13 cellular contexts compared by ENCODE assay signal in the genomic region with DNA sequence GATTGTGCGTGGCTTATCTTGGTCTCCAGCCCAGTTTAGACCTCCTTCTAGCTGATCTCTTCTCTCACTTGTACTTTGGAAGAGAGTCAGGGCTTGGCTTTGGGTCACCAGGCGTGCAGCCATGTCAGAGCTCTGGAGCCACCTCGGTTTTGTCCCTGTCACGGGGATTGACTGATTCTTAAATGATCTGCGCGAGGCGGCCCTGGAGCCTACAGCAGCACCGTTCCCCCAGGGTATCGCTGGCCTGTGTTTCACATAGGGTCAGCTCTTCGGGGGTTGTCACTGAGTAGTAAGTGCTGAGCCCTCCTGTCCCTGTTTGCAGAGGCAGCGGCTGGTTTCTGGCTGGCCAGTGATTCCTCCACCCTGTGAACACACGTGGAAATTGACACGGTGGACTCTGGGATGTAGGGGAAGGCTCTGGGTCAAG.
DNase-seq lines count a peak whose midpoint lies in the region; ATAC-seq and TF ChIP-seq lines count a peak whose summit lies in the region.
"Had no signal": no experiment of that assay in that cellular context is flagged by ENCODE, and none has a peak within 500 bp of the region (broad histone marks: within the 10 kb centered on the region; RNA-seq: fewer than 3 reads in every experiment).

No MANE protein-coding gene starts in this region.

- H3K4me2 ChIP-seq in BLaER1 treated with 17β-estradiol and CSF1 and Interleukin-3, amounts not matched to agents 10 nM and 100 nM: peak overlapping the region in 6 of 11 experiments; percentile 26 to 66 (median 60); a peak in 12 of 22 replicates
- H3K4me2 ChIP-seq in DOHH2 (ENCODE audit: low read length): peak overlapping the region; percentile 99

- H3K27ac Mint-ChIP-seq in activated naive CD8-positive, alpha-beta T cell: peak overlapping the region; percentile 94
- peak overlapping the region in 2 of 3 experiments; percentile 17 to 61 for H3K27ac Mint-ChIP-seq in nephron

- TF ChIP-seq CTCF in DOHH2 (IDR thresholded peaks at IDR 0.05; ENCODE audit: low read depth, low read length, poor library complexity, severe bottlenecking): no peak
- no peak for TF ChIP-seq CTCF in nephron (IDR thresholded peaks at IDR 0.05; ENCODE audit: unreplicated experiment in 3 of 3)
- TF ChIP-seq CTCF in GM10266 (IDR thresholded peaks at IDR 0.05; ENCODE audit: control insufficient read depth, insufficient read depth, low read depth, missing control alignments): no peak

- no peaks in the 10 kb centered on the region for H3K9me3 Mint-ChIP-seq in activated naive CD8-positive, alpha-beta T cell (ENCODE audit: low read depth)
- H3K9me3 Mint-ChIP-seq in nephron: no peaks in the 10 kb centered on the region

- H3K4me1 ChIP-seq in BLaER1 treated with 17β-estradiol and CSF1 and Interleukin-3, amounts not matched to agents 10 nM and 100 nM: peaks cover 19 to 39% (median 31%) of the 10 kb centered on the region in 10 experiments
- H3K4me1 ChIP-seq in DOHH2 (ENCODE audit: control insufficient read depth, low read length): peaks cover 77% of the 10 kb centered on the region
- H3K4me1 ChIP-seq: foreskin keratinocyte had no signal

- DNase-seq in GM10266 (ENCODE audit: extremely low spot score): no peak
- no peak for DNase-seq in middle frontal gyrus (ENCODE audit: extremely low spot score, low spot score)
- DNase-seq: foreskin keratinocyte, HCEC 1CT, MM.1S, SW 1271 had no signal

- peaks cover 6% of the 10 kb centered on the region for H3K36me3 Mint-ChIP-seq in activated naive CD8-positive, alpha-beta T cell
- peaks cover 10% of the 10 kb centered on the region for H3K36me3 Mint-ChIP-seq in nephron (ENCODE audit: low read depth)

- H4K20me1 ChIP-seq in BLaER1 treated with 17β-estradiol and CSF1 and Interleukin-3, amounts not matched to agents 10 nM and 100 nM: peaks cover 0 to 91% (median 67%) of the 10 kb centered on the region in 11 experiments; a peak in 19 of 22 replicates
- no peaks in the 10 kb centered on the region for H4K20me1 ChIP-seq in DOHH2 (ENCODE audit: control insufficient read depth, insufficient read depth, low read depth, low read length)

- H3K4me3 ChIP-seq in BLaER1 treated with 17β-estradiol and CSF1 and Interleukin-3, amounts not matched to agents 10 nM and 100 nM: no peak overlapping the region
- H3K4me3 ChIP-seq in DOHH2 (ENCODE audit: low read length): peak overlapping the region; percentile 78
- H3K4me3 ChIP-seq: suprapubic skin had no signal

- no peak for ATAC-seq in HG02571 (IDR thresholded peaks at IDR 0.05; ENCODE audit: unreplicated experiment)
- ATAC-seq in GM19351 (IDR thresholded peaks at IDR 0.05; ENCODE audit: unreplicated experiment): no peak
- ATAC-seq: foreskin keratinocyte had no signal

- peaks cover 77% of the 10 kb centered on the region for H3K4me1 Mint-ChIP-seq in activated naive CD8-positive, alpha-beta T cell (ENCODE audit: low read depth)
- peaks cover 54% of the 10 kb centered on the region for H3K4me1 Mint-ChIP-seq in nephron

- H3K27me3 Mint-ChIP-seq in activated naive CD8-positive, alpha-beta T cell: no peaks in the 10 kb centered on the region
- peaks cover 3% of the 10 kb centered on the region for H3K27me3 Mint-ChIP-seq in nephron (ENCODE audit: low read depth)

- peaks cover 24% of the 10 kb centered on the region for H3F3A ChIP-seq in DOHH2 (ENCODE audit: control insufficient read depth, insufficient read depth)

- no peaks in the 10 kb centered on the region for H3K27me3 ChIP-seq in BLaER1 treated with 17β-estradiol and CSF1 and Interleukin-3, amounts not matched to agents 10 nM and 100 nM
- no peaks in the 10 kb centered on the region for H3K27me3 ChIP-seq in DOHH2 (ENCODE audit: control insufficient read depth, low read length)
- H3K27me3 ChIP-seq: foreskin keratinocyte, suprapubic skin had no signal

- H3K9me3 ChIP-seq in BLaER1 treated with 17β-estradiol and CSF1 and Interleukin-3, amounts not matched to agents 10 nM and 100 nM (replicated peaks in 1 of 11): peaks cover 0 to 6% (median under 1%) of the 10 kb centered on the region in 11 experiments; a peak in 7 of 22 replicates
- peaks cover 1% of the 10 kb centered on the region; the same call in 1 of the 2 replicates for H3K9me3 ChIP-seq in DOHH2 (ENCODE audit: control insufficient read depth, insufficient read depth, low read length)
- H3K9me3 ChIP-seq: suprapubic skin had no signal

- H3K27ac ChIP-seq in BLaER1 treated with 17β-estradiol and CSF1 and Interleukin-3, amounts not matched to agents 10 nM and 100 nM: no peak overlapping the region
- peak overlapping the region; percentile 100 for H3K27ac ChIP-seq in DOHH2 (ENCODE audit: low read depth, low read length)
- H3K27ac ChIP-seq: foreskin keratinocyte, suprapubic skin had no signal

- H3K79me2 ChIP-seq in DOHH2 (ENCODE audit: control insufficient read depth, low read length): peaks cover 65% of the 10 kb centered on the region

- no peak overlapping the region for H3K9ac ChIP-seq in BLaER1 treated with 17β-estradiol and CSF1 and Interleukin-3, amounts not matched to agents 10 nM and 100 nM

- H3K4me3 Mint-ChIP-seq in activated naive CD8-positive, alpha-beta T cell: peak overlapping the region; percentile 69
- no peak overlapping the region for H3K4me3 Mint-ChIP-seq in nephron

- peaks cover 8 to 42% (median 29%) of the 10 kb centered on the region in 11 experiments; a peak in 20 of 22 replicates for H3K36me3 ChIP-seq in BLaER1 treated with 17β-estradiol and CSF1 and Interleukin-3, amounts not matched to agents 10 nM and 100 nM
- H3K36me3 ChIP-seq in DOHH2 (ENCODE audit: control insufficient read depth, low read length): peaks cover 39% of the 10 kb centered on the region

- no peaks in the 10 kb centered on the region for H3K9me2 ChIP-seq in DOHH2 (replicated peaks; ENCODE audit: control insufficient read depth, low read length)
